ENCODE assay signal across 21 cellular contexts in genomic region chr2:3175568-3175955, GRCh38.
"Had no signal": no experiment of that assay in that cellular context is flagged by ENCODE, and none has a peak within 500 bp of the region (broad histone marks: within the 10 kb centered on the region; RNA-seq: fewer than 3 reads in every experiment).

No MANE protein-coding gene starts in this region.

- H3K27ac ChIP-seq: colonic mucosa, esophagus squamous epithelium, gastroesophageal sphincter, ovary, testis, tibial nerve had no signal

- H3K4me3 ChIP-seq: colonic mucosa, esophagus squamous epithelium, gastroesophageal sphincter, mucosa of descending colon, ovary, smooth muscle cell, testis, tibial nerve had no signal

- DNase-seq: colonic mucosa; dermis blood vessel endothelial cell; esophagus squamous epithelium; foreskin fibroblast; immature natural killer cell; kidney; left colon; left ventricle myocardium superior; mammary epithelial cell; mucosa of descending colon; naive thymus-derived CD8-positive, alpha-beta T cell; ovary; right cardiac atrium; stimulated activated CD4-positive, alpha-beta T cell treated with anti-CD3 and anti-CD28 coated beads, Interleukin-4, amount 100 ng/mL, for 1 hour; stimulated activated CD8-positive, alpha-beta memory T cell treated with anti-CD3 and anti-CD28 coated beads, Interleukin-4, amount 100 ng/mL, for 48 hours; stimulated activated naive CD8-positive, alpha-beta T cell treated with anti-CD3 and anti-CD28 coated beads, Interleukin-15, Interleukin-2, amounts not matched to agents 100 U/mL and 50 U/mL, for 24 hours; testis had no signal

- H3K4me1 ChIP-seq: colonic mucosa, gastroesophageal sphincter, testis, tibial nerve had no signal

- H3K36me3 ChIP-seq: colonic mucosa, ovary had no signal

- FAIRE-seq: kidney had no signal

- H3K4me2 ChIP-seq: smooth muscle cell had no signal

- H3K27me3 ChIP-seq: colonic mucosa, esophagus squamous epithelium, gastroesophageal sphincter, ovary, testis, tibial nerve had no signal

- ATAC-seq: gastroesophageal sphincter; left colon; left ventricle myocardium superior; mucosa of descending colon; naive thymus-derived CD8-positive, alpha-beta T cell; right cardiac atrium; stimulated activated effector memory CD8-positive, alpha-beta T cell treated with anti-CD3 and anti-CD28 coated beads, Interleukin-12 subunit alpha, Interleukin-12 subunit beta, amount 100 ng/mL, for 72 hours; stimulated activated naive CD8-positive, alpha-beta T cell treated with anti-CD3 and anti-CD28 coated beads, Interleukin-15, Interleukin-2, amounts not matched to agents 100 U/mL and 50 U/mL, for 24 hours had no signal

- H3K9me3 ChIP-seq: colonic mucosa, esophagus squamous epithelium, gastroesophageal sphincter, mucosa of descending colon, ovary, testis, tibial nerve had no signal
